In the genomic region with DNA sequence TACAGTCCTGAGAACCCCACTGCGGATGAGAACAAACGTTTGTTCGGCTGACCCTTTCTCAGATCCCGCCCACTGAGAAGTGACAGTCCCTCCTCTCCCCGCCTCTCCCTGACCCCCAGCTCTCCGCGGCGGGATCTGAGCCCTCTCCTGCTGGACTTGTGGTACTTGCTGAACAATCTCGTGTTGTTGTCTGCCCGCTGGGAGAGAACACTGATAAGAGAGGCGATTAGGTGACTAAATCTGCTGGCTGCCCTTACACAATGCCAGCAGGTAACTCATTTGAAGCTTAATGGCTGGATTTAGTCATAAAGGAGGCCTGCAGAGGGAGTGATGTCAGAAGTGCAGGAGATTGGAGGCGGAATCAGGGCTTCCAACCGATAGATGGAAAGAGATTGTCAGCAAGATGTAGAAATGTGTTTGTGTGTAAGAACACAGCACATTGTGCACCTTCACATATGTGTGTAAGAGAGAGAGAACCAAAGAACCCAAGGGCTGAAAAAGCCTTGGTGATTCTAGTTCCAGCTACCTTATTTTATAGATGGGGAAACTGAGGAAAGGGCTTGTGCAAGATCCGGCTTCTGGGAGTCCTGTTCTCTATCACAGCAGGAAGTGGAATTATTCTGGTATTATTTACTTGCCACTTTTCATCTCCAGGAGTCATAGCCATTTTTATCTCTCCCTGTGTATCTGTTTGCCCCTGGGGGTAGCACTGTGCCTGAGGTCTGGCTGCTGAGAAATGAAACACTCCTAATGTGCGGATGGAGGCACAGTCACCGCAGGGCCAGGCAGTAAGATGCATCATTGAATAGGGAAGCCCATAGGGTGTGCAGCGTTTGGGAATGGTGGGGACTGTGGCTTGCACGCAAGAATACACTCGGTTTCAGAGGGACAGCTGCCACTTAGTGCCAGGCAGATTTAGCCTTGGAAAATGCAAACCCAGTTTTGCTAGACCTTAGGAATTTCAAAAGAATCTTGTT, we compare ENCODE assay signal across 1 cellular context.
TF ChIP-seq lines count a peak whose summit lies in the region.

No MANE protein-coding gene starts in this region.

TF ChIP-seq in HEK293, 187 proteins besides CTCF, POLR2A, EP300 and RAD21 (continued from another document and continues in another):
- TF ChIP-seq, protein P1, sequence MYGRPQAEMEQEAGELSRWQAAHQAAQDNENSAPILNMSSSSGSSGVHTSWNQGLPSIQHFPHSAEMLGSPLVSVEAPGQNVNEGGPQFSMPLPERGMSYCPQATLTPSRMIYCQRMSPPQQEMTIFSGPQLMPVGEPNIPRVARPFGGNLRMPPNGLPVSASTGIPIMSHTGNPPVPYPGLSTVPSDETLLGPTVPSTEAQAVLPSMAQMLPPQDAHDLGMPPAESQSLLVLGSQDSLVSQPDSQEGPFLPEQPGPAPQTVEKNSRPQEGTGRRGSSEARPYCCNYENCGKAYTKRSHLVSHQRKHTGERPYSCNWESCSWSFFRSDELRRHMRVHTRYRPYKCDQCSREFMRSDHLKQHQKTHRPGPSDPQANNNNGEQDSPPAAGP (tag by site-specific recombination; IDR thresholded peaks at IDR 0.05): peak; percentile 97
- TF ChIP-seq GLI2 (tag by site-specific recombination; IDR thresholded peaks at IDR 0.05; ENCODE audit: borderline replicate concordance, low read depth): peak; percentile 85; the same call in 1 of the 2 replicates
- peak; percentile 83 for TF ChIP-seq ZNF335 (tag by site-specific recombination; conservative IDR thresholded peaks at IDR 0.05)
- no peak for TF ChIP-seq ZNF274 (IDR thresholded peaks at IDR 0.05; ENCODE audit: low read length)
- TF ChIP-seq ZNF274 (tag by site-specific recombination; IDR thresholded peaks at IDR 0.05; ENCODE audit: borderline replicate concordance): no peak
- no peak for TF ChIP-seq OVOL3 (tag by site-specific recombination; IDR thresholded peaks at IDR 0.05)
- no peak for TF ChIP-seq ZNF19 (tag by site-specific recombination; IDR thresholded peaks at IDR 0.05; ENCODE audit: low read depth)
- TF ChIP-seq OSR2 (tag by site-specific recombination; IDR thresholded peaks at IDR 0.05): peak; percentile 89
- no peak for TF ChIP-seq RBAK (tag by site-specific recombination; IDR thresholded peaks at IDR 0.05)
- TF ChIP-seq, protein P2, sequence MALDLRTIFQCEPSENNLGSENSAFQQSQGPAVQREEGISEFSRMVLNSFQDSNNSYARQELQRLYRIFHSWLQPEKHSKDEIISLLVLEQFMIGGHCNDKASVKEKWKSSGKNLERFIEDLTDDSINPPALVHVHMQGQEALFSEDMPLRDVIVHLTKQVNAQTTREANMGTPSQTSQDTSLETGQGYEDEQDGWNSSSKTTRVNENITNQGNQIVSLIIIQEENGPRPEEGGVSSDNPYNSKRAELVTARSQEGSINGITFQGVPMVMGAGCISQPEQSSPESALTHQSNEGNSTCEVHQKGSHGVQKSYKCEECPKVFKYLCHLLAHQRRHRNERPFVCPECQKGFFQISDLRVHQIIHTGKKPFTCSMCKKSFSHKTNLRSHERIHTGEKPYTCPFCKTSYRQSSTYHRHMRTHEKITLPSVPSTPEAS (tag by site-specific recombination; IDR thresholded peaks at IDR 0.05): 0 out of 2 replicates have a peak, but pooled peaks have one; percentile 34
- no peak for TF ChIP-seq ZNF610 (tag by site-specific recombination; IDR thresholded peaks at IDR 0.05; ENCODE audit: borderline replicate concordance)
- TF ChIP-seq KLF16 (tag by site-specific recombination; IDR thresholded peaks at IDR 0.05): no peak
- TF ChIP-seq ZNF292 (tag by site-specific recombination; IDR thresholded peaks at IDR 0.05; ENCODE audit: borderline replicate concordance, low read depth): no peak
- TF ChIP-seq ZBTB17 (tag by site-specific recombination; IDR thresholded peaks at IDR 0.05): peak; percentile 94
- peak; percentile 99 for TF ChIP-seq GFI1B (tag by site-specific recombination; IDR thresholded peaks at IDR 0.05)
- TF ChIP-seq, protein P3, sequence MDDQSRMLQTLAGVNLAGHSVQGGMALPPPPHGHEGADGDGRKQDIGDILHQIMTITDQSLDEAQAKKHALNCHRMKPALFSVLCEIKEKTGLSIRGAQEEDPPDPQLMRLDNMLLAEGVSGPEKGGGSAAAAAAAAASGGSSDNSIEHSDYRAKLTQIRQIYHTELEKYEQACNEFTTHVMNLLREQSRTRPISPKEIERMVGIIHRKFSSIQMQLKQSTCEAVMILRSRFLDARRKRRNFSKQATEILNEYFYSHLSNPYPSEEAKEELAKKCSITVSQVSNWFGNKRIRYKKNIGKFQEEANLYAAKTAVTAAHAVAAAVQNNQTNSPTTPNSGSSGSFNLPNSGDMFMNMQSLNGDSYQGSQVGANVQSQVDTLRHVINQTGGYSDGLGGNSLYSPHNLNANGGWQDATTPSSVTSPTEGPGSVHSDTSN (CRISPR knock-in tag; IDR thresholded peaks at IDR 0.05): no peak
- TF ChIP-seq TCF7L2 (IDR thresholded peaks at IDR 0.05; ENCODE audit: borderline replicate concordance, low read depth, low read length): peak; percentile 96
- TF ChIP-seq, protein P4, sequence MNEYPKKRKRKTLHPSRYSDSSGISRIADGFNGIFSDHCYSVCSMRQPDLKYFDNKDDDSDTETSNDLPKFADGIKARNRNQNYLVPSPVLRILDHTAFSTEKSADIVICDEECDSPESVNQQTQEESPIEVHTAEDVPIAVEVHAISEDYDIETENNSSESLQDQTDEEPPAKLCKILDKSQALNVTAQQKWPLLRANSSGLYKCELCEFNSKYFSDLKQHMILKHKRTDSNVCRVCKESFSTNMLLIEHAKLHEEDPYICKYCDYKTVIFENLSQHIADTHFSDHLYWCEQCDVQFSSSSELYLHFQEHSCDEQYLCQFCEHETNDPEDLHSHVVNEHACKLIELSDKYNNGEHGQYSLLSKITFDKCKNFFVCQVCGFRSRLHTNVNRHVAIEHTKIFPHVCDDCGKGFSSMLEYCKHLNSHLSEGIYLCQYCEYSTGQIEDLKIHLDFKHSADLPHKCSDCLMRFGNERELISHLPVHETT (tag by site-specific recombination; IDR thresholded peaks at IDR 0.05): peak; percentile 93
- no peak for TF ChIP-seq ZNF658 (tag by site-specific recombination; IDR thresholded peaks at IDR 0.05)
- TF ChIP-seq ZNF394 (tag by site-specific recombination; IDR thresholded peaks at IDR 0.05; ENCODE audit: borderline replicate concordance): no peak
- peak; percentile 31; the same call in 1 of the 2 replicates for TF ChIP-seq ZNF184 (tag by site-specific recombination; IDR thresholded peaks at IDR 0.05)
- TF ChIP-seq ZNF121 (tag by site-specific recombination; IDR thresholded peaks at IDR 0.05): no peak
- TF ChIP-seq ZNF133 (tag by site-specific recombination; IDR thresholded peaks at IDR 0.05): no peak
- TF ChIP-seq, protein P5, sequence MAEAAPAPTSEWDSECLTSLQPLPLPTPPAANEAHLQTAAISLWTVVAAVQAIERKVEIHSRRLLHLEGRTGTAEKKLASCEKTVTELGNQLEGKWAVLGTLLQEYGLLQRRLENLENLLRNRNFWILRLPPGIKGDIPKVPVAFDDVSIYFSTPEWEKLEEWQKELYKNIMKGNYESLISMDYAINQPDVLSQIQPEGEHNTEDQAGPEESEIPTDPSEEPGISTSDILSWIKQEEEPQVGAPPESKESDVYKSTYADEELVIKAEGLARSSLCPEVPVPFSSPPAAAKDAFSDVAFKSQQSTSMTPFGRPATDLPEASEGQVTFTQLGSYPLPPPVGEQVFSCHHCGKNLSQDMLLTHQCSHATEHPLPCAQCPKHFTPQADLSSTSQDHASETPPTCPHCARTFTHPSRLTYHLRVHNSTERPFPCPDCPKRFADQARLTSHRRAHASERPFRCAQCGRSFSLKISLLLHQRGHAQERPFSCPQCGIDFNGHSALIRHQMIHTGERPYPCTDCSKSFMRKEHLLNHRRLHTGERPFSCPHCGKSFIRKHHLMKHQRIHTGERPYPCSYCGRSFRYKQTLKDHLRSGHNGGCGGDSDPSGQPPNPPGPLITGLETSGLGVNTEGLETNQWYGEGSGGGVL (tag by site-specific recombination; IDR thresholded peaks at IDR 0.05): peak; percentile 90
- TF ChIP-seq, protein P6, sequence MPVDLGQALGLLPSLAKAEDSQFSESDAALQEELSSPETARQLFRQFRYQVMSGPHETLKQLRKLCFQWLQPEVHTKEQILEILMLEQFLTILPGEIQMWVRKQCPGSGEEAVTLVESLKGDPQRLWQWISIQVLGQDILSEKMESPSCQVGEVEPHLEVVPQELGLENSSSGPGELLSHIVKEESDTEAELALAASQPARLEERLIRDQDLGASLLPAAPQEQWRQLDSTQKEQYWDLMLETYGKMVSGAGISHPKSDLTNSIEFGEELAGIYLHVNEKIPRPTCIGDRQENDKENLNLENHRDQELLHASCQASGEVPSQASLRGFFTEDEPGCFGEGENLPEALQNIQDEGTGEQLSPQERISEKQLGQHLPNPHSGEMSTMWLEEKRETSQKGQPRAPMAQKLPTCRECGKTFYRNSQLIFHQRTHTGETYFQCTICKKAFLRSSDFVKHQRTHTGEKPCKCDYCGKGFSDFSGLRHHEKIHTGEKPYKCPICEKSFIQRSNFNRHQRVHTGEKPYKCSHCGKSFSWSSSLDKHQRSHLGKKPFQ (tag by site-specific recombination; IDR thresholded peaks at IDR 0.05): peak; percentile 81
- TF ChIP-seq EGR2 (tag by site-specific recombination; IDR thresholded peaks at IDR 0.05; ENCODE audit: low read depth): 0 out of 2 replicates have a peak, but pooled peaks have one; percentile 15
- TF ChIP-seq, protein P7, sequence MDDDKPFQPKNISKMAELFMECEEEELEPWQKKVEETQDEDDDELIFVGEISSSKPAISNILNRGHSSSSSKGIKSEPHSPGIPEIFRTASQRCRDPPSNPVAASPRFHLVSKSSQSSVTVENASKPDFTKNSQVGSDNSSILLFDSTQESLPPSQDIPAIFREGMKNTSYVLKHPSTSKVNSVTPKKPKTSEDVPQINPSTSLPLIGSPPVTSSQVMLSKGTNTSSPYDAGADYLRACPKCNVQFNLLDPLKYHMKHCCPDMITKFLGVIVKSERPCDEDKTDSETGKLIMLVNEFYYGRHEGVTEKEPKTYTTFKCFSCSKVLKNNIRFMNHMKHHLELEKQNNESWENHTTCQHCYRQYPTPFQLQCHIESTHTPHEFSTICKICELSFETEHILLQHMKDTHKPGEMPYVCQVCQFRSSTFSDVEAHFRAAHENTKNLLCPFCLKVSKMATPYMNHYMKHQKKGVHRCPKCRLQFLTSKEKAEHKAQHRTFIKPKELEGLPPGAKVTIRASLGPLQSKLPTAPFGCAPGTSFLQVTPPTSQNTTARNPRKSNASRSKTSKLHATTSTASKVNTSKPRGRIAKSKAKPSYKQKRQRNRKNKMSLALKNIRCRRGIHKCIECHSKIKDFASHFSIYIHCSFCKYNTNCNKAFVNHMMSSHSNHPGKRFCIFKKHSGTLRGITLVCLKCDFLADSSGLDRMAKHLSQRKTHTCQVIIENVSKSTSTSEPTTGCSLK (tag by site-specific recombination; IDR thresholded peaks at IDR 0.05): no peak
- TF ChIP-seq GLIS1 (tag by site-specific recombination; IDR thresholded peaks at IDR 0.05): peak; percentile 92
- peak; percentile 64 for TF ChIP-seq KLF8 (tag by site-specific recombination; IDR thresholded peaks at IDR 0.05)
- TF ChIP-seq, protein P8, sequence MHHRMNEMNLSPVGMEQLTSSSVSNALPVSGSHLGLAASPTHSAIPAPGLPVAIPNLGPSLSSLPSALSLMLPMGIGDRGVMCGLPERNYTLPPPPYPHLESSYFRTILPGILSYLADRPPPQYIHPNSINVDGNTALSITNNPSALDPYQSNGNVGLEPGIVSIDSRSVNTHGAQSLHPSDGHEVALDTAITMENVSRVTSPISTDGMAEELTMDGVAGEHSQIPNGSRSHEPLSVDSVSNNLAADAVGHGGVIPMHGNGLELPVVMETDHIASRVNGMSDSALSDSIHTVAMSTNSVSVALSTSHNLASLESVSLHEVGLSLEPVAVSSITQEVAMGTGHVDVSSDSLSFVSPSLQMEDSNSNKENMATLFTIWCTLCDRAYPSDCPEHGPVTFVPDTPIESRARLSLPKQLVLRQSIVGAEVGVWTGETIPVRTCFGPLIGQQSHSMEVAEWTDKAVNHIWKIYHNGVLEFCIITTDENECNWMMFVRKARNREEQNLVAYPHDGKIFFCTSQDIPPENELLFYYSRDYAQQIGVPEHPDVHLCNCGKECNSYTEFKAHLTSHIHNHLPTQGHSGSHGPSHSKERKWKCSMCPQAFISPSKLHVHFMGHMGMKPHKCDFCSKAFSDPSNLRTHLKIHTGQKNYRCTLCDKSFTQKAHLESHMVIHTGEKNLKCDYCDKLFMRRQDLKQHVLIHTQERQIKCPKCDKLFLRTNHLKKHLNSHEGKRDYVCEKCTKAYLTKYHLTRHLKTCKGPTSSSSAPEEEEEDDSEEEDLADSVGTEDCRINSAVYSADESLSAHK (tag by site-specific recombination; IDR thresholded peaks at IDR 0.05): peak; percentile 82
- no peak for TF ChIP-seq HOXA7 (CRISPR knock-in tag; IDR thresholded peaks at IDR 0.05; ENCODE audit: borderline replicate concordance)
- peak; percentile 88 for TF ChIP-seq ZNF660 (tag by site-specific recombination; IDR thresholded peaks at IDR 0.05)
- TF ChIP-seq, protein P9, sequence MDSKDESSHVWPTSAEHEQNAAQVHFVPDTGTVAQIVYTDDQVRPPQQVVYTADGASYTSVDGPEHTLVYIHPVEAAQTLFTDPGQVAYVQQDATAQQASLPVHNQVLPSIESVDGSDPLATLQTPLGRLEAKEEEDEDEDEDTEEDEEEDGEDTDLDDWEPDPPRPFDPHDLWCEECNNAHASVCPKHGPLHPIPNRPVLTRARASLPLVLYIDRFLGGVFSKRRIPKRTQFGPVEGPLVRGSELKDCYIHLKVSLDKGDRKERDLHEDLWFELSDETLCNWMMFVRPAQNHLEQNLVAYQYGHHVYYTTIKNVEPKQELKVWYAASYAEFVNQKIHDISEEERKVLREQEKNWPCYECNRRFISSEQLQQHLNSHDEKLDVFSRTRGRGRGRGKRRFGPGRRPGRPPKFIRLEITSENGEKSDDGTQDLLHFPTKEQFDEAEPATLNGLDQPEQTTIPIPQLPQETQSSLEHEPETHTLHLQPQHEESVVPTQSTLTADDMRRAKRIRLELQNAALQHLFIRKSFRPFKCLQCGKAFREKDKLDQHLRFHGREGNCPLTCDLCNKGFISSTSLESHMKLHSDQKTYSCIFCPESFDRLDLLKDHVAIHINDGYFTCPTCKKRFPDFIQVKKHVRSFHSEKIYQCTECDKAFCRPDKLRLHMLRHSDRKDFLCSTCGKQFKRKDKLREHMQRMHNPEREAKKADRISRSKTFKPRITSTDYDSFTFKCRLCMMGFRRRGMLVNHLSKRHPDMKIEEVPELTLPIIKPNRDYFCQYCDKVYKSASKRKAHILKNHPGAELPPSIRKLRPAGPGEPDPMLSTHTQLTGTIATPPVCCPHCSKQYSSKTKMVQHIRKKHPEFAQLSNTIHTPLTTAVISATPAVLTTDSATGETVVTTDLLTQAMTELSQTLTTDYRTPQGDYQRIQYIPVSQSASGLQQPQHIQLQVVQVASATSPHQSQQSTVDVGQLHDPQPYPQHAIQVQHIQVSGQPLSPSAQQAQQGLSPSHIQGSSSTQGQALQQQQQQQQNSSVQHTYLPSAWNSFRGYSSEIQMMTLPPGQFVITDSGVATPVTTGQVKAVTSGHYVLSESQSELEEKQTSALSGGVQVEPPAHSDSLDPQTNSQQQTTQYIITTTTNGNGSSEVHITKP (tag by site-specific recombination; IDR thresholded peaks at IDR 0.05): peak; percentile 93
- TF ChIP-seq ZBTB21 (tag by site-specific recombination; IDR thresholded peaks at IDR 0.05): peak; percentile 96
- TF ChIP-seq ZNF37A (tag by site-specific recombination; IDR thresholded peaks at IDR 0.05): no peak
- no peak for TF ChIP-seq ZNF501 (tag by site-specific recombination; IDR thresholded peaks at IDR 0.05)
- no peak for TF ChIP-seq ZNF560 (tag by site-specific recombination; IDR thresholded peaks at IDR 0.05; ENCODE audit: borderline replicate concordance)
